In genomic region chr7:91566333-91566732, GRCh38 we compare ENCODE assay signal across 19 cellular contexts.
DNase-seq lines count a peak whose midpoint lies in the region; ATAC-seq and TF ChIP-seq lines count a peak whose summit lies in the region.
"Had no signal": no experiment of that assay in that cellular context is flagged by ENCODE, and none has a peak within 500 bp of the region (broad histone marks: within the 10 kb centered on the region; RNA-seq: fewer than 3 reads in every experiment).

No MANE protein-coding gene starts in this region.

- no peak for ATAC-seq in GM19455 (IDR thresholded peaks at IDR 0.05; ENCODE audit: unreplicated experiment)
- ATAC-seq: activated CD8-positive, alpha-beta T cell treated with anti-CD3 and anti-CD28 coated beads, Interleukin-2, amount 10 ng/mL, durations not matched to agents 7 days and 5 days; activated T-cell treated with anti-CD3 and anti-CD28 coated beads, Interleukin-2, amount 50 U/mL, for 72 hours had no signal

- TF ChIP-seq CTCF in hepatocyte (IDR thresholded peaks at IDR 0.05; ENCODE audit: poor library complexity): no peak

- no peak overlapping the region for H3K4me3 Mint-ChIP-seq in activated T-helper 1 cell treated with anti-CD3 and anti-CD28 coated beads, Interleukin-12 subunit alpha, Interleukin-12 subunit beta, Interleukin-2, Interleukin-4 antibody, amounts not matched to agents 30 ng/mL and 10 ng/mL and 1 ng/mL, durations not matched to agents 14 hours and 24 hours and 36 hours
- H3K4me3 Mint-ChIP-seq: activated B cell treated with CpG ODN at 0.5 μM for 24 hours; activated CD8-positive, alpha-beta T cell treated with anti-CD3 and anti-CD28 coated beads, Interleukin-2, amount 10 ng/mL, durations not matched to agents 7 days and 5 days; activated naive CD8-positive, alpha-beta T cell; activated T-cell treated with anti-CD3 and anti-CD28 coated beads, Interleukin-2, amount 50 U/mL, for 72 hours; CD4-positive, CD25-positive, alpha-beta regulatory T cell; naive B cell had no signal

- 62% methylated on average over 4 of the region's 4 CpGs for WGBS in hepatocyte (ENCODE audit: low lambda C conversion rate, missing lambda C conversion rate)

- H3K4me2 ChIP-seq in hepatocyte: peak overlapping the region; percentile 31

- H3K4me1 Mint-ChIP-seq in activated T-helper 1 cell treated with anti-CD3 and anti-CD28 coated beads, Interleukin-12 subunit alpha, Interleukin-12 subunit beta, Interleukin-2, Interleukin-4 antibody, amounts not matched to agents 30 ng/mL and 10 ng/mL and 1 ng/mL, durations not matched to agents 14 hours and 24 hours and 36 hours (ENCODE audit: low read depth): peaks cover 2% of the 10 kb centered on the region
- H3K4me1 Mint-ChIP-seq: activated B cell treated with CpG ODN at 0.5 μM for 24 hours; CD4-positive, CD25-positive, alpha-beta regulatory T cell; naive B cell had no signal

- peak; percentile 38 for DNase-seq in NCI-H510A treated with DMSO at 0.1 percent for 48 hours (lab: John Stamatoyannopoulos, UW)
- DNase-seq in NCI-H510A (lab: John Stamatoyannopoulos, UW): no peak
- no peak for DNase-seq in activated T-helper 1 cell treated with anti-CD3 and anti-CD28 coated beads, Interleukin-12 subunit alpha, Interleukin-12 subunit beta, Interleukin-2, Interleukin-4 antibody, amounts not matched to agents 30 ng/mL and 10 ng/mL and 1 ng/mL, durations not matched to agents 14 hours and 24 hours and 36 hours (ENCODE audit: low spot score)
- DNase-seq in hepatocyte (ENCODE audit: low spot score): no peak
- DNase-seq in nucleus accumbens (lab: John Stamatoyannopoulos, UW): no peak
- DNase-seq in GOT3 (lab: John Stamatoyannopoulos, UW): no peak
- DNase-seq: activated B cell treated with CpG ODN at 0.5 μM for 24 hours; activated CD8-positive, alpha-beta T cell treated with anti-CD3 and anti-CD28 coated beads, Interleukin-2, amount 10 ng/mL, durations not matched to agents 7 days and 5 days; activated T-cell treated with anti-CD3 and anti-CD28 coated beads, Interleukin-2, amount 50 U/mL, for 72 hours; CD4-positive, CD25-positive, alpha-beta regulatory T cell; dermis blood vessel endothelial cell; naive B cell; Right ventricle myocardium superior; spleen had no signal

- peak overlapping the region; percentile 40 for H3K27ac Mint-ChIP-seq in activated T-helper 1 cell treated with anti-CD3 and anti-CD28 coated beads, Interleukin-12 subunit alpha, Interleukin-12 subunit beta, Interleukin-2, Interleukin-4 antibody, amounts not matched to agents 30 ng/mL and 10 ng/mL and 1 ng/mL, durations not matched to agents 14 hours and 24 hours and 36 hours
- H3K27ac Mint-ChIP-seq: activated B cell treated with CpG ODN at 0.5 μM for 24 hours; activated CD8-positive, alpha-beta T cell treated with anti-CD3 and anti-CD28 coated beads, Interleukin-2, amount 10 ng/mL, durations not matched to agents 7 days and 5 days; activated naive CD8-positive, alpha-beta T cell; activated T-cell treated with anti-CD3 and anti-CD28 coated beads, Interleukin-2, amount 50 U/mL, for 72 hours; CD4-positive, CD25-positive, alpha-beta regulatory T cell; naive B cell had no signal

- H2AFZ ChIP-seq in hepatocyte: no peak overlapping the region

- no peaks in the 10 kb centered on the region for H3K9me3 Mint-ChIP-seq in activated T-helper 1 cell treated with anti-CD3 and anti-CD28 coated beads, Interleukin-12 subunit alpha, Interleukin-12 subunit beta, Interleukin-2, Interleukin-4 antibody, amounts not matched to agents 30 ng/mL and 10 ng/mL and 1 ng/mL, durations not matched to agents 14 hours and 24 hours and 36 hours
- H3K9me3 Mint-ChIP-seq: activated B cell treated with CpG ODN at 0.5 μM for 24 hours had no signal

- H3K9me3 ChIP-seq in hepatocyte (ENCODE audit: low read depth): no peaks in the 10 kb centered on the region
- H3K9me3 ChIP-seq: spleen, thyroid gland had no signal

- H3K79me2 ChIP-seq in hepatocyte: no peaks in the 10 kb centered on the region

- no peaks in the 10 kb centered on the region for H3K9me2 ChIP-seq in hepatocyte (replicated peaks; ENCODE audit: insufficient read depth)

- H3K27ac ChIP-seq in hepatocyte (peak overlapping the region; percentile 72), temporal lobe (ENCODE audit: low read depth, low read length) (peak overlapping the region; percentile 66)
- H3K27ac ChIP-seq: epithelial cell of prostate, spleen, thyroid gland had no signal

- no peaks in the 10 kb centered on the region for H3K36me3 Mint-ChIP-seq in activated T-helper 1 cell treated with anti-CD3 and anti-CD28 coated beads, Interleukin-12 subunit alpha, Interleukin-12 subunit beta, Interleukin-2, Interleukin-4 antibody, amounts not matched to agents 30 ng/mL and 10 ng/mL and 1 ng/mL, durations not matched to agents 14 hours and 24 hours and 36 hours (ENCODE audit: low read depth)
- H3K36me3 Mint-ChIP-seq: activated naive CD8-positive, alpha-beta T cell; CD4-positive, CD25-positive, alpha-beta regulatory T cell; naive B cell had no signal

- H3K27me3 Mint-ChIP-seq in activated T-helper 1 cell treated with anti-CD3 and anti-CD28 coated beads, Interleukin-12 subunit alpha, Interleukin-12 subunit beta, Interleukin-2, Interleukin-4 antibody, amounts not matched to agents 30 ng/mL and 10 ng/mL and 1 ng/mL, durations not matched to agents 14 hours and 24 hours and 36 hours (ENCODE audit: insufficient read depth): peaks cover 8% of the 10 kb centered on the region
- H3K27me3 Mint-ChIP-seq: activated B cell treated with CpG ODN at 0.5 μM for 24 hours; activated naive CD8-positive, alpha-beta T cell; CD4-positive, CD25-positive, alpha-beta regulatory T cell had no signal

- H3K4me1 ChIP-seq in hepatocyte (ENCODE audit: insufficient read depth): peaks cover 5% of the 10 kb centered on the region
- H3K4me1 ChIP-seq: spleen had no signal

- intact Hi-C loops in activated T-helper 1 cell treated with anti-CD3 and anti-CD28 coated beads, Interleukin-12 subunit alpha, Interleukin-12 subunit beta, Interleukin-2, Interleukin-4 antibody, amounts not matched to agents 30 ng/mL and 10 ng/mL and 1 ng/mL, durations not matched to agents 14 hours and 24 hours and 36 hours (cut with micrococcal nuclease): no loop called here

- H3K4me3 ChIP-seq in hepatocyte: no peak overlapping the region
- H3K4me3 ChIP-seq: spleen, thyroid gland had no signal

- H4K20me1 ChIP-seq in hepatocyte (ENCODE audit: insufficient read depth, poor library complexity, severe bottlenecking): no peaks in the 10 kb centered on the region

- H3K36me3 ChIP-seq in hepatocyte (replicated peaks; ENCODE audit: insufficient read depth, low read depth): no peaks in the 10 kb centered on the region
- H3K36me3 ChIP-seq: spleen, thyroid gland had no signal

- H3K27me3 ChIP-seq in hepatocyte: no peaks in the 10 kb centered on the region
- H3K27me3 ChIP-seq: spleen, thyroid gland had no signal
